Comparison of ENCODE assay signal across 20 cellular contexts in genomic region chr12:65566776-65567175, GRCh38.
DNase-seq lines count a peak whose midpoint lies in the region; ATAC-seq and TF ChIP-seq lines count a peak whose summit lies in the region.
"Had no signal": no experiment of that assay in that cellular context is flagged by ENCODE, and none has a peak within 500 bp of the region (broad histone marks: within the 10 kb centered on the region; RNA-seq: fewer than 3 reads in every experiment).

No MANE protein-coding gene starts in this region.

- POLR2A ChIA-PET in activated CD4-positive, alpha-beta T cell treated with anti-CD3 and anti-CD28 coated beads for 36 hours (lab: Charles Lee) = no interaction called here

- no peaks in the 10 kb centered on the region for H3K36me3 ChIP-seq in left ventricle myocardium inferior
- no peaks in the 10 kb centered on the region for H3K36me3 ChIP-seq in right atrium auricular region
- H3K36me3 ChIP-seq: gastrocnemius medialis, stomach had no signal

- peaks cover 2% of the 10 kb centered on the region for H3K9me3 Mint-ChIP-seq in activated CD4-positive, alpha-beta T cell treated with anti-CD3 and anti-CD28 coated beads for 36 hours (ENCODE audit: low read depth)
- H3K9me3 Mint-ChIP-seq: activated CD4-positive, alpha-beta T cell treated with anti-CD3 and anti-CD28 coated beads, Interleukin-2, amount 10 ng/mL, durations not matched to agents 24 days and 14 days; activated naive CD8-positive, alpha-beta T cell treated with anti-CD3 and anti-CD28 coated beads, Interleukin-2, amount 10 ng/mL, durations not matched to agents 7 days and 5 days had no signal

- H3K27ac ChIP-seq in left ventricle myocardium inferior (replicated peaks) (peak overlapping the region; percentile 30), right atrium auricular region (peak overlapping the region in 1 of 2 donors; percentile 33)
- H3K27ac ChIP-seq: C4-2B, dorsolateral prefrontal cortex, gastrocnemius medialis, stomach had no signal

- intact Hi-C loops in left ventricle myocardium inferior (cut with micrococcal nuclease) = loop anchor here (10.0 kb wide), 1 partner anchor 528 kb away; no protein-coding TSS in a partner anchor
- intact Hi-C loops in activated CD4-positive, alpha-beta T cell treated with anti-CD3 and anti-CD28 coated beads for 36 hours (cut with DNase I, micrococcal nuclease) = no loop called here

- DNase-seq in left ventricle myocardium inferior (no peak), right atrium auricular region (ENCODE audit: low spot score) (no peak), fibroblast of villous mesenchyme (ENCODE audit: low read depth) (peak; percentile 55), NCI-H2171 (lab: John Stamatoyannopoulos, UW) (no peak)
- no peak for DNase-seq in activated CD4-positive, alpha-beta T cell treated with anti-CD3 and anti-CD28 coated beads for 36 hours
- DNase-seq: activated naive CD8-positive, alpha-beta T cell treated with anti-CD3 and anti-CD28 coated beads, Interleukin-2, amount 10 ng/mL, durations not matched to agents 7 days and 5 days; dorsolateral prefrontal cortex; gastrocnemius medialis; NCI-H1694; NCI-H748 treated with DMSO at 0.1 percent for 48 hours; stimulated activated CD4-positive, alpha-beta T cell treated with anti-CD3 and anti-CD28 coated beads, Interleukin-4, amount 100 ng/mL, for 24 hours; stomach; T-helper 1 cell had no signal

- TF ChIP-seq CTCF in left ventricle myocardium inferior (IDR thresholded peaks at IDR 0.05; ENCODE audit: borderline replicate concordance) (no peak), right atrium auricular region (IDR thresholded peaks at IDR 0.05) (no peak), WI38 (IDR thresholded peaks at IDR 0.05; ENCODE audit: low read depth, low read length) (no peak), fibroblast of villous mesenchyme (IDR thresholded peaks at IDR 0.05; ENCODE audit: insufficient read depth, low read depth, low read length) (no peak)

- H3K4me1 ChIP-seq in left ventricle myocardium inferior = peaks cover 32% of the 10 kb centered on the region
- peaks cover 0 to 21% of the 10 kb centered on the region in 2 donors for H3K4me1 ChIP-seq in right atrium auricular region

- no peak overlapping the region for H3K4me3 ChIP-seq in left ventricle myocardium inferior
- H3K4me3 ChIP-seq in right atrium auricular region = no peak overlapping the region
- peak overlapping the region; percentile 27 for H3K4me3 ChIP-seq in WI38 (ENCODE audit: low read depth, low read length)
- no peak overlapping the region for H3K4me3 ChIP-seq in fibroblast of villous mesenchyme (ENCODE audit: low read depth, low read length)
- H3K4me3 ChIP-seq: dorsolateral prefrontal cortex, gastrocnemius medialis, K562, stomach had no signal

- ATAC-seq in GM21723 (IDR thresholded peaks at IDR 0.05; ENCODE audit: unreplicated experiment) (no peak), HG02852 (IDR thresholded peaks at IDR 0.05; ENCODE audit: unreplicated experiment) (no peak)
- ATAC-seq in activated CD4-positive, alpha-beta T cell treated with anti-CD3 and anti-CD28 coated beads for 36 hours = no peak
- ATAC-seq: gastrocnemius medialis had no signal

- H3K9me3 ChIP-seq in left ventricle myocardium inferior (replicated peaks) = no peaks in the 10 kb centered on the region
- H3K9me3 ChIP-seq in right atrium auricular region = no peaks in the 10 kb centered on the region
- H3K9me3 ChIP-seq: gastrocnemius medialis, stomach had no signal

- CTCF ChIA-PET in activated CD4-positive, alpha-beta T cell treated with anti-CD3 and anti-CD28 coated beads for 36 hours (lab: Charles Lee) = interaction anchor here (1.4 kb wide), 1 partner anchor 10 kb away, joined by 6 read pairs; no protein-coding TSS in a partner anchor

- no peak overlapping the region for H3K4me3 Mint-ChIP-seq in activated CD4-positive, alpha-beta T cell treated with anti-CD3 and anti-CD28 coated beads for 36 hours
- H3K4me3 Mint-ChIP-seq: activated CD4-positive, alpha-beta T cell treated with anti-CD3 and anti-CD28 coated beads, Interleukin-2, amount 10 ng/mL, durations not matched to agents 24 days and 14 days; activated naive CD8-positive, alpha-beta T cell treated with anti-CD3 and anti-CD28 coated beads, Interleukin-2, amount 10 ng/mL, durations not matched to agents 7 days and 5 days had no signal

- no peaks in the 10 kb centered on the region for H3K4me1 Mint-ChIP-seq in activated CD4-positive, alpha-beta T cell treated with anti-CD3 and anti-CD28 coated beads for 36 hours
- H3K4me1 Mint-ChIP-seq: activated CD4-positive, alpha-beta T cell treated with anti-CD3 and anti-CD28 coated beads, Interleukin-2, amount 10 ng/mL, durations not matched to agents 24 days and 14 days; activated naive CD8-positive, alpha-beta T cell treated with anti-CD3 and anti-CD28 coated beads, Interleukin-2, amount 10 ng/mL, durations not matched to agents 7 days and 5 days had no signal

- H3K27me3 Mint-ChIP-seq in activated CD4-positive, alpha-beta T cell treated with anti-CD3 and anti-CD28 coated beads for 36 hours = peaks cover 30% of the 10 kb centered on the region
- H3K27me3 Mint-ChIP-seq: activated naive CD8-positive, alpha-beta T cell treated with anti-CD3 and anti-CD28 coated beads, Interleukin-2, amount 10 ng/mL, durations not matched to agents 7 days and 5 days had no signal

- H3K27ac Mint-ChIP-seq in activated CD4-positive, alpha-beta T cell treated with anti-CD3 and anti-CD28 coated beads for 36 hours = no peak overlapping the region
- H3K27ac Mint-ChIP-seq: activated CD4-positive, alpha-beta T cell treated with anti-CD3 and anti-CD28 coated beads, Interleukin-2, amount 10 ng/mL, durations not matched to agents 24 days and 14 days; activated naive CD8-positive, alpha-beta T cell treated with anti-CD3 and anti-CD28 coated beads, Interleukin-2, amount 10 ng/mL, durations not matched to agents 7 days and 5 days; progenitor cell of endocrine pancreas had no signal

- peaks cover 7% of the 10 kb centered on the region for H3K27me3 ChIP-seq in left ventricle myocardium inferior (ENCODE audit: low read depth)
- no peaks in the 10 kb centered on the region for H3K27me3 ChIP-seq in right atrium auricular region
- H3K27me3 ChIP-seq: gastrocnemius medialis had no signal

- H3K36me3 Mint-ChIP-seq in activated CD4-positive, alpha-beta T cell treated with anti-CD3 and anti-CD28 coated beads for 36 hours (ENCODE audit: low read depth) = no peaks in the 10 kb centered on the region
- H3K36me3 Mint-ChIP-seq: activated naive CD8-positive, alpha-beta T cell treated with anti-CD3 and anti-CD28 coated beads, Interleukin-2, amount 10 ng/mL, durations not matched to agents 7 days and 5 days had no signal
